Comparison of ENCODE assay signal across 1 cellular context in genomic region chr16:4927661-4928060, GRCh38.
TF ChIP-seq lines count a peak whose summit lies in the region.

No MANE protein-coding gene starts in this region.

TF ChIP-seq in HepG2, 621 proteins besides CTCF, POLR2A, EP300 and RAD21 (continued from another document):
- peak; percentile 71 for TF ChIP-seq ZNF121 (CRISPR knock-in tag; IDR thresholded peaks at IDR 0.05)
- TF ChIP-seq CSRNP1 (CRISPR knock-in tag; IDR thresholded peaks at IDR 0.05), result no peak
- TF ChIP-seq DPF2 (CRISPR knock-in tag; IDR thresholded peaks at IDR 0.05; ENCODE audit: borderline replicate concordance, low read depth), result no peak
